ENCODE assay signal across 8 cellular contexts in genomic region chr13:100514788-100515409, GRCh38.
DNase-seq lines count a peak whose midpoint lies in the region; ATAC-seq and TF ChIP-seq lines count a peak whose summit lies in the region.

No MANE protein-coding gene starts in this region.

- no peaks in the 10 kb centered on the region for H3K9me3 ChIP-seq in prostate gland

- TF ChIP-seq CTCF in GM12865 (IDR thresholded peaks at IDR 0.05; ENCODE audit: insufficient read depth, low read depth, low read length, missing control alignments) (peak; percentile 93), prostate gland (IDR thresholded peaks at IDR 0.05) (peak; percentile 69 to 85 (median 74))

- no peaks in the 10 kb centered on the region for H3K36me3 ChIP-seq in prostate gland

- WGBS in prostate gland, result 1% methylated on average over 5 of the region's 5 CpGs

- no peaks in the 10 kb centered on the region for H3K4me1 ChIP-seq in prostate gland (replicated peaks)

- H3K4me3 ChIP-seq in GM12865 (ENCODE audit: low read depth, low read length) (no peak overlapping the region), prostate gland (no peak overlapping the region)

- DNase-seq in GM12865 (ENCODE audit: low read depth), result peak; percentile 75
- peak; percentile 6 for DNase-seq in NCI-H1048 (lab: John Stamatoyannopoulos, UW)
- peak; percentile 74 for DNase-seq in activated naive CD4-positive, alpha-beta T cell treated with anti-CD3 and anti-CD28 coated beads, Interleukin-2, amount 50 U/mL, for 16 hours
- DNase-seq in head of caudate nucleus, result peak; percentile 73 to 94 (median 88)
- DNase-seq in prostate gland (ENCODE audit: low spot score), result peak; percentile 76

- no peaks in the 10 kb centered on the region for H3K27me3 ChIP-seq in prostate gland (replicated peaks; ENCODE audit: insufficient read depth)

- H3K27ac ChIP-seq in prostate gland, result no peak overlapping the region

- intact Hi-C loops in head of caudate nucleus (cut with DNase I), result loop anchor here (5.0 kb wide), 1 partner anchor 858 kb away; no protein-coding TSS in a partner anchor
- intact Hi-C loops in prostate gland (cut with DNase I), result loop anchor here (1.0 to 10.0 kb wide), 3 partner anchors 280 to 857 kb away; no protein-coding TSS in a partner anchor

- ATAC-seq in HG02588 (IDR thresholded peaks at IDR 0.05; ENCODE audit: unreplicated experiment), result peak; percentile 88
- ATAC-seq in SK-N-SH treated with all-trans-retinoic acid at 6 μM for 48 hours, result peak; percentile 99
- ATAC-seq in GM18505 (IDR thresholded peaks at IDR 0.05; ENCODE audit: unreplicated experiment), result no peak

- TF ChIP-seq POLR2A in prostate gland (IDR thresholded peaks at IDR 0.05), result no peak
- no peak for TF ChIP-seq POLR2A in GM18505 (IDR thresholded peaks at IDR 0.05; ENCODE audit: borderline replicate concordance, extremely low read depth, insufficient read depth, insufficient read length)

TF ChIP-seq in SK-N-SH treated with all-trans-retinoic acid at 6 μM for 48 hours, 23 proteins besides CTCF, POLR2A, EP300 and RAD21:
- no peak for TF ChIP-seq BACH2 (CRISPR knock-in tag; IDR thresholded peaks at IDR 0.05; ENCODE audit: borderline replicate concordance)
- TF ChIP-seq ISL1 (CRISPR knock-in tag; IDR thresholded peaks at IDR 0.05), result no peak
- no peak for TF ChIP-seq OSR1 (CRISPR knock-in tag; IDR thresholded peaks at IDR 0.05)
- TF ChIP-seq SNAI2 (CRISPR knock-in tag; IDR thresholded peaks at IDR 0.05), result no peak
- TF ChIP-seq TOX (CRISPR knock-in tag; IDR thresholded peaks at IDR 0.05; ENCODE audit: borderline replicate concordance), result no peak
- no peak for TF ChIP-seq ZC3H10 (CRISPR knock-in tag; IDR thresholded peaks at IDR 0.05)

Comparison
In these comparisons a context has a peak if more than half of its experiments do, and no peak if none do; other contexts are left out.
1. DNase-seq: peak in every context shown above with its lines; median percentile 88 in head of caudate nucleus; 76 in prostate gland; 75 in GM12865; 74 in activated naive CD4-positive, alpha-beta T cell treated with anti-CD3 and anti-CD28 coated beads, Interleukin-2, amount 50 U/mL, for 16 hours; 6 in NCI-H1048.